2 cellular contexts compared by ENCODE assay signal in genomic region chr1:7149080-7149838, GRCh38.
TF ChIP-seq lines count a peak whose summit lies in the region.

No MANE protein-coding gene starts in this region.

TF ChIP-seq in H1, 55 proteins besides CTCF, POLR2A, EP300 and RAD21 (continued from another document):
- TF ChIP-seq, protein P1, sequence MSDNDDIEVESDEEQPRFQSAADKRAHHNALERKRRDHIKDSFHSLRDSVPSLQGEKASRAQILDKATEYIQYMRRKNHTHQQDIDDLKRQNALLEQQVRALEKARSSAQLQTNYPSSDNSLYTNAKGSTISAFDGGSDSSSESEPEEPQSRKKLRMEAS (IDR thresholded peaks at IDR 0.05): 0 out of 2 replicates have a peak, but pooled peaks have one; percentile 30
- TF ChIP-seq E2F6 (IDR thresholded peaks at IDR 0.05): peak; percentile 37; the same call in 1 of the 2 replicates

TF ChIP-seq in HepG2, 621 proteins besides CTCF, POLR2A, EP300 and RAD21 (continued from another document):
- TF ChIP-seq ATF2 (CRISPR knock-in tag; IDR thresholded peaks at IDR 0.05): no peak
- TF ChIP-seq, protein P1 (IDR thresholded peaks at IDR 0.05): peak; percentile 32; the same call in 1 of the 2 replicates
- peak; percentile 34; the same call in 1 of the 2 replicates for TF ChIP-seq GABPB1 (CRISPR knock-in tag; IDR thresholded peaks at IDR 0.05)
- TF ChIP-seq RARA (CRISPR knock-in tag; IDR thresholded peaks at IDR 0.05): peak; percentile 47; the same call in 1 of the 2 replicates
- 0 out of 2 replicates have a peak, but pooled peaks have one; percentile 32 for TF ChIP-seq ZBTB38 (CRISPR knock-in tag; IDR thresholded peaks at IDR 0.05)
- 0 out of 2 replicates have a peak, but pooled peaks have one; percentile 37 for TF ChIP-seq HNRNPL (IDR thresholded peaks at IDR 0.05; ENCODE audit: low read depth, low read length)
- no peak for TF ChIP-seq KDM5B (CRISPR knock-in tag; IDR thresholded peaks at IDR 0.05; ENCODE audit: borderline replicate concordance)
- no peak for TF ChIP-seq NCOA5 (CRISPR knock-in tag; IDR thresholded peaks at IDR 0.05)
- TF ChIP-seq TEAD3 (CRISPR knock-in tag; optimal IDR thresholded peaks at IDR 0.05; ENCODE audit: borderline replicate concordance): no peak
- no peak for TF ChIP-seq ZNF253 (CRISPR knock-in tag; IDR thresholded peaks at IDR 0.05; ENCODE audit: borderline replicate concordance)
- TF ChIP-seq KAT7 (CRISPR knock-in tag; IDR thresholded peaks at IDR 0.05; ENCODE audit: borderline replicate concordance): no peak
- no peak for TF ChIP-seq NFATC3 (CRISPR knock-in tag; IDR thresholded peaks at IDR 0.05)
- 0 out of 2 replicates have a peak, but pooled peaks have one; percentile 29 for TF ChIP-seq PHF21A (CRISPR knock-in tag; IDR thresholded peaks at IDR 0.05)
- 0 out of 2 replicates have a peak, but pooled peaks have one; percentile 25 for TF ChIP-seq HIC2 (CRISPR knock-in tag; IDR thresholded peaks at IDR 0.05; ENCODE audit: low read depth)
- peak; percentile 90 for TF ChIP-seq ZNF281 (CRISPR knock-in tag; IDR thresholded peaks at IDR 0.05; ENCODE audit: borderline replicate concordance)
- TF ChIP-seq, protein P2, sequence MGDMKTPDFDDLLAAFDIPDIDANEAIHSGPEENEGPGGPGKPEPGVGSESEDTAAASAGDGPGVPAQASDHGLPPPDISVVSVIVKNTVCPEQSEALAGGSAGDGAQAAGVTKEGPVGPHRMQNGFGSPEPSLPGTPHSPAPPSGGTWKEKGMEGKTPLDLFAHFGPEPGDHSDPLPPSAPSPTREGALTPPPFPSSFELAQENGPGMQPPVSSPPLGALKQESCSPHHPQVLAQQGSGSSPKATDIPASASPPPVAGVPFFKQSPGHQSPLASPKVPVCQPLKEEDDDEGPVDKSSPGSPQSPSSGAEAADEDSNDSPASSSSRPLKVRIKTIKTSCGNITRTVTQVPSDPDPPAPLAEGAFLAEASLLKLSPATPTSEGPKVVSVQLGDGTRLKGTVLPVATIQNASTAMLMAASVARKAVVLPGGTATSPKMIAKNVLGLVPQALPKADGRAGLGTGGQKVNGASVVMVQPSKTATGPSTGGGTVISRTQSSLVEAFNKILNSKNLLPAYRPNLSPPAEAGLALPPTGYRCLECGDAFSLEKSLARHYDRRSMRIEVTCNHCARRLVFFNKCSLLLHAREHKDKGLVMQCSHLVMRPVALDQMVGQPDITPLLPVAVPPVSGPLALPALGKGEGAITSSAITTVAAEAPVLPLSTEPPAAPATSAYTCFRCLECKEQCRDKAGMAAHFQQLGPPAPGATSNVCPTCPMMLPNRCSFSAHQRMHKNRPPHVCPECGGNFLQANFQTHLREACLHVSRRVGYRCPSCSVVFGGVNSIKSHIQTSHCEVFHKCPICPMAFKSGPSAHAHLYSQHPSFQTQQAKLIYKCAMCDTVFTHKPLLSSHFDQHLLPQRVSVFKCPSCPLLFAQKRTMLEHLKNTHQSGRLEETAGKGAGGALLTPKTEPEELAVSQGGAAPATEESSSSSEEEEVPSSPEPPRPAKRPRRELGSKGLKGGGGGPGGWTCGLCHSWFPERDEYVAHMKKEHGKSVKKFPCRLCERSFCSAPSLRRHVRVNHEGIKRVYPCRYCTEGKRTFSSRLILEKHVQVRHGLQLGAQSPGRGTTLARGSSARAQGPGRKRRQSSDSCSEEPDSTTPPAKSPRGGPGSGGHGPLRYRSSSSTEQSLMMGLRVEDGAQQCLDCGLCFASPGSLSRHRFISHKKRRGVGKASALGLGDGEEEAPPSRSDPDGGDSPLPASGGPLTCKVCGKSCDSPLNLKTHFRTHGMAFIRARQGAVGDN (CRISPR knock-in tag; IDR thresholded peaks at IDR 0.05): peak; percentile 52
- no peak for TF ChIP-seq BHLHE40 (IDR thresholded peaks at IDR 0.05; ENCODE audit: low read length)
- no peak for TF ChIP-seq ZNF788 (CRISPR knock-in tag; IDR thresholded peaks at IDR 0.05; ENCODE audit: borderline replicate concordance)
- TF ChIP-seq KLF9 (CRISPR knock-in tag; IDR thresholded peaks at IDR 0.05; ENCODE audit: low read depth): no peak
- TF ChIP-seq FOXJ3 (CRISPR knock-in tag; IDR thresholded peaks at IDR 0.05; ENCODE audit: borderline replicate concordance): no peak
- TF ChIP-seq IRF2 (CRISPR knock-in tag; IDR thresholded peaks at IDR 0.05): no peak
- TF ChIP-seq MIER3 (CRISPR knock-in tag; IDR thresholded peaks at IDR 0.05; ENCODE audit: borderline replicate concordance): no peak
- no peak for TF ChIP-seq ZNF781 (CRISPR knock-in tag; IDR thresholded peaks at IDR 0.05; ENCODE audit: borderline replicate concordance, not compliant biosample characterization)
- TF ChIP-seq KDM2A (CRISPR knock-in tag; IDR thresholded peaks at IDR 0.05; ENCODE audit: borderline replicate concordance, low read depth): no peak
- no peak for TF ChIP-seq MTERF4 (CRISPR knock-in tag; IDR thresholded peaks at IDR 0.05)
- TF ChIP-seq KMT2A (CRISPR knock-in tag; IDR thresholded peaks at IDR 0.05): no peak
- no peak for TF ChIP-seq ZNF652 (CRISPR knock-in tag; IDR thresholded peaks at IDR 0.05; ENCODE audit: borderline replicate concordance, low read depth)
- 0 out of 2 replicates have a peak, but pooled peaks have one; percentile 13 for TF ChIP-seq SALL1 (CRISPR knock-in tag; IDR thresholded peaks at IDR 0.05)
- TF ChIP-seq, protein P3, sequence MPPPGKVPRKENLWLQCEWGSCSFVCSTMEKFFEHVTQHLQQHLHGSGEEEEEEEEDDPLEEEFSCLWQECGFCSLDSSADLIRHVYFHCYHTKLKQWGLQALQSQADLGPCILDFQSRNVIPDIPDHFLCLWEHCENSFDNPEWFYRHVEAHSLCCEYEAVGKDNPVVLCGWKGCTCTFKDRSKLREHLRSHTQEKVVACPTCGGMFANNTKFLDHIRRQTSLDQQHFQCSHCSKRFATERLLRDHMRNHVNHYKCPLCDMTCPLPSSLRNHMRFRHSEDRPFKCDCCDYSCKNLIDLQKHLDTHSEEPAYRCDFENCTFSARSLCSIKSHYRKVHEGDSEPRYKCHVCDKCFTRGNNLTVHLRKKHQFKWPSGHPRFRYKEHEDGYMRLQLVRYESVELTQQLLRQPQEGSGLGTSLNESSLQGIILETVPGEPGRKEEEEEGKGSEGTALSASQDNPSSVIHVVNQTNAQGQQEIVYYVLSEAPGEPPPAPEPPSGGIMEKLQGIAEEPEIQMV (CRISPR knock-in tag; IDR thresholded peaks at IDR 0.05; ENCODE audit: low read depth): no peak
- no peak for TF ChIP-seq GATA4 (IDR thresholded peaks at IDR 0.05; ENCODE audit: borderline replicate concordance, low read depth)
- TF ChIP-seq ZFX (CRISPR knock-in tag; IDR thresholded peaks at IDR 0.05; ENCODE audit: low read depth): 0 out of 2 replicates have a peak, but pooled peaks have one; percentile 18
TF ChIP-seq in HepG2: peak in this region for 11.
